Comparison of ENCODE assay signal across 21 cellular contexts in the genomic region with DNA sequence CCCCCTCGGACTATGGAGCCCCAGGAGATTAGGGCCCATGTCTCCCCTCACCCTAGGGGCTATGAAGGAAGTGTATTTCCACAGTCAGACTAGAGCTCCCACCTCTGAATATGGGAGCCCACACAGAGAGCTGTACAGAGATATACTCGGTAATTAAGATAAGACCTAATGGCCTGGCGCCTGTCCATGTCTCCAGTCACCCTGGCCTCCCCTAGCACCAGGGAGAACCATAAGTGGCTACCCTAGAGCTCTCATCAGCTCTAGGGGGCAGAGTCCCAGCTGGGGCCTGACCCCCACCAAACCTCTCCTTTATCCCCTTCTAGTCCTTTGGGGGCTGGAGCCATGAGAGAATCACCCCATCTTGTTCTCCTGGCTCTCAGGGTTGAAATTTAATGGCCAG. TPM values are rescaled to one million over a fixed set of nuclear protein-coding genes. Genes with fewer than 3 reads are reported as not detected.
A peak's percentile ranks its signal among the peaks of the same experiment; 100 is the strongest.
DNase-seq lines count a peak whose midpoint lies in the region; ATAC-seq and TF ChIP-seq lines count a peak whose summit lies in the region.
"Had no signal": no experiment of that assay in that cellular context is flagged by ENCODE, and none has a peak within 500 bp of the region (broad histone marks: within the 10 kb centered on the region; RNA-seq: fewer than 3 reads in every experiment).

No MANE protein-coding gene starts in this region.

- peaks cover 35% of the 10 kb centered on the region for H3K36me3 Mint-ChIP-seq in activated T-cell treated with anti-CD3 and anti-CD28 coated beads, Interleukin-2, amount 50 U/mL, for 24 hours (ENCODE audit: low read depth)
- H3K36me3 Mint-ChIP-seq in T-helper 17 cell (ENCODE audit: low read depth), result peaks cover 8% of the 10 kb centered on the region

- TF ChIP-seq CTCF in BE2C (IDR thresholded peaks at IDR 0.05; ENCODE audit: low read depth, low read length), result peak; percentile 21; the same call in 1 of the 2 replicates
- TF ChIP-seq CTCF in osteoblast (IDR thresholded peaks at IDR 0.05; ENCODE audit: extremely low read depth, low read depth, low read length), result no peak

- peaks cover 32% of the 10 kb centered on the region for H3K4me1 Mint-ChIP-seq in activated T-cell treated with anti-CD3 and anti-CD28 coated beads, Interleukin-2, amount 50 U/mL, for 24 hours (ENCODE audit: low read depth)
- H3K4me1 Mint-ChIP-seq in T-helper 17 cell, result peaks cover 17% of the 10 kb centered on the region

- H4K20me1 ChIP-seq in osteoblast (ENCODE audit: insufficient read depth, low read length), result no peaks in the 10 kb centered on the region

- H3K36me3 ChIP-seq in BE2C (peaks cover 17% of the 10 kb centered on the region), osteoblast (ENCODE audit: insufficient read depth, low read length) (peaks cover 11% of the 10 kb centered on the region)

- H3K4me2 ChIP-seq in osteoblast (ENCODE audit: insufficient read depth, low read length), result no peak overlapping the region
- H3K4me2 ChIP-seq: PC-9 had no signal

- H3K4me3 ChIP-seq in BE2C (ENCODE audit: low read depth, low read length), result peak overlapping the region; percentile 35
- H3K4me3 ChIP-seq in osteoblast (ENCODE audit: insufficient read depth, low read length), result no peak overlapping the region
- H3K4me3 ChIP-seq: BLaER1, PC-9 had no signal

- DNase-seq in activated T-cell treated with anti-CD3 and anti-CD28 coated beads, Interleukin-2, amount 50 U/mL, for 24 hours, result no peak
- no peak for DNase-seq in activated T-cell treated with anti-CD3 and anti-CD28 coated beads, Interleukin-2, amount 50 U/mL, for 1 hour
- DNase-seq in BE2C (peak; percentile 77), T-helper 17 cell (no peak), osteoblast (ENCODE audit: insufficient read length, low spot score, missing footprints) (peak; percentile 4), GOT3 (lab: John Stamatoyannopoulos, UW) (no peak), sciatic nerve (ENCODE audit: low spot score) (no peak)
- DNase-seq: CD4-positive, CD25-positive, alpha-beta regulatory T cell; Kasumi-1; NCI-H1092 treated with DMSO at 0.1 percent for 48 hours; NCI-H1436; NCI-H187 treated with DMSO at 0.1 percent for 48 hours; NCI-H446; NCI-H526 treated with DMSO at 0.1 percent for 48 hours; PC-9; SHP77 treated with DMSO at 0.1 percent for 48 hours had no signal

- H3K4me3 Mint-ChIP-seq in activated T-cell treated with anti-CD3 and anti-CD28 coated beads, Interleukin-2, amount 50 U/mL, for 24 hours, result no peak overlapping the region
- H3K4me3 Mint-ChIP-seq in T-helper 17 cell, result no peak overlapping the region

- no peaks in the 10 kb centered on the region for H3K9me3 ChIP-seq in BE2C
- H3K9me3 ChIP-seq in T-helper 17 cell (ENCODE audit: control insufficient read depth, low read length, poor library complexity, severe bottlenecking), result no peaks in the 10 kb centered on the region
- no peaks in the 10 kb centered on the region for H3K9me3 ChIP-seq in osteoblast (ENCODE audit: low read depth, low read length)
- H3K9me3 ChIP-seq: BLaER1 had no signal

- H3K4me1 ChIP-seq in BE2C (peaks cover 31% of the 10 kb centered on the region), osteoblast (ENCODE audit: insufficient read depth, low read length) (peaks cover 14% of the 10 kb centered on the region)

- peak overlapping the region; percentile 29 for H3K27ac Mint-ChIP-seq in activated T-cell treated with anti-CD3 and anti-CD28 coated beads, Interleukin-2, amount 50 U/mL, for 24 hours
- H3K27ac Mint-ChIP-seq in T-helper 17 cell, result peak overlapping the region; percentile 56
- H3K27ac Mint-ChIP-seq: CD4-positive, CD25-positive, alpha-beta regulatory T cell had no signal

- no peak overlapping the region for H3K27ac ChIP-seq in osteoblast (ENCODE audit: low read depth, low read length)
- H3K27ac ChIP-seq: BLaER1, PC-9 had no signal

- H3K27me3 ChIP-seq in BE2C, result no peaks in the 10 kb centered on the region
- no peaks in the 10 kb centered on the region for H3K27me3 ChIP-seq in osteoblast (ENCODE audit: insufficient read depth, low read length)

- H3K79me2 ChIP-seq in osteoblast (ENCODE audit: insufficient read depth, low read length), result peaks cover 9% of the 10 kb centered on the region

- ATAC-seq in T-helper 17 cell (no peak), sciatic nerve (no peak)

- no peak overlapping the region for H2AFZ ChIP-seq in osteoblast (ENCODE audit: low read length)
- H2AFZ ChIP-seq: PC-9 had no signal

- intact Hi-C loops in sciatic nerve (cut with DNase I), result no loop called here

- H3K27me3 Mint-ChIP-seq in activated T-cell treated with anti-CD3 and anti-CD28 coated beads, Interleukin-2, amount 50 U/mL, for 24 hours, result peaks cover 7% of the 10 kb centered on the region
- no peaks in the 10 kb centered on the region for H3K27me3 Mint-ChIP-seq in T-helper 17 cell

- H3K9me3 Mint-ChIP-seq in activated T-cell treated with anti-CD3 and anti-CD28 coated beads, Interleukin-2, amount 50 U/mL, for 24 hours, result no peaks in the 10 kb centered on the region
- H3K9me3 Mint-ChIP-seq: CD4-positive, CD25-positive, alpha-beta regulatory T cell had no signal

RNA-seq across cellular contexts. Expression of a gene that starts 2.4 kb away (rescaled TPM):
- polyA plus RNA-seq in BE2C (2012; ENCODE audit: insufficient read depth, insufficient read length, low read depth), result 67.5 TPM
- total RNA-seq in T-helper 17 cell (10 to 100 TPM; 10.5 to 11.8 TPM), osteoblast (41.3 and 47.8 TPM in 2 replicates), sciatic nerve (17.7 TPM)

RNA-seq across cellular contexts. Expression of a gene that starts 8.0 kb away (rescaled TPM):
- 0.86 TPM for polyA plus RNA-seq in BE2C (2012; ENCODE audit: insufficient read depth, insufficient read length, low read depth)
- total RNA-seq in T-helper 17 cell (under 1 TPM; 0.21 to 0.42 TPM), osteoblast (0.36 and 0.59 TPM in 2 replicates), sciatic nerve (0.58 TPM)

RNA-seq across cellular contexts. Expression of a gene that starts 54.1 kb away (rescaled TPM):
- 48.8 TPM for polyA plus RNA-seq in BE2C (2012; ENCODE audit: insufficient read depth, insufficient read length, low read depth)
- total RNA-seq in T-helper 17 cell (10 to 100 TPM; 35.3 to 46.5 TPM), osteoblast (59.0 and 65.4 TPM in 2 replicates), sciatic nerve (32.5 TPM)

RNA-seq across cellular contexts. Expression of a gene that starts 58.1 kb away (rescaled TPM):
- 92.3 TPM for polyA plus RNA-seq in BE2C (2012; ENCODE audit: insufficient read depth, insufficient read length, low read depth)
- 10 to 100 TPM; 10.9 to 13.8 TPM for total RNA-seq in T-helper 17 cell
- 19.7 and 23.5 TPM in 2 replicates for total RNA-seq in osteoblast
- total RNA-seq in sciatic nerve, result 38.3 TPM

RNA-seq across cellular contexts. Expression of a gene that starts 58.7 kb away (rescaled TPM):
- 4.2 TPM for polyA plus RNA-seq in BE2C (2012; ENCODE audit: insufficient read depth, insufficient read length, low read depth)
- not detected for total RNA-seq in T-helper 17 cell
- total RNA-seq in osteoblast, result not detected in 2 replicates
- total RNA-seq in sciatic nerve, result not detected
- total RNA-seq: A172; CD4-positive, CD25-positive, alpha-beta regulatory T cell; HT-29; M059J; PC-9; RPMI7951 had no signal
- polyA plus RNA-seq: CD4-positive, CD25-positive, alpha-beta regulatory T cell had no signal

Comparison
In these comparisons a context has a peak if more than half of its experiments do, and no peak if none do; other contexts are left out.
1. DNase-seq: peak in BE2C (single experiment) and osteoblast (single experiment); none in activated T-cell treated with anti-CD3 and anti-CD28 coated beads, Interleukin-2, amount 50 U/mL, for 24 hours (single experiment), activated T-cell treated with anti-CD3 and anti-CD28 coated beads, Interleukin-2, amount 50 U/mL, for 1 hour (single experiment), T-helper 17 cell (0 of 3), GOT3 (single experiment) and sciatic nerve (single experiment).